ENCODE assay signal across 12 cellular contexts in genomic region chr2:233380132-233381012, GRCh38. TPM values are rescaled to one million over a fixed set of nuclear protein-coding genes. Genes with fewer than 3 reads are reported as not detected.
DNase-seq lines count a peak whose midpoint lies in the region; ATAC-seq and TF ChIP-seq lines count a peak whose summit lies in the region.
"Had no signal": no experiment of that assay in that cellular context is flagged by ENCODE, and none has a peak within 500 bp of the region (broad histone marks: within the 10 kb centered on the region; RNA-seq: fewer than 3 reads in every experiment).

No MANE protein-coding gene starts in this region.

- H3K4me3 ChIP-seq in GM08714 (ENCODE audit: low read length), result peak overlapping the region; percentile 17; the same call in 1 of the 2 replicates
- H3K4me3 ChIP-seq: adrenal gland had no signal

- intact Hi-C loops in natural killer cell (cut with micrococcal nuclease), result loop anchor here (5.0 to 10.0 kb wide), 3 partner anchors 37 to 296 kb away; no protein-coding TSS in a partner anchor

- H3K27me3 Mint-ChIP-seq in activated CD8-positive, alpha-beta T cell treated with anti-CD3 and anti-CD28 coated beads, Interleukin-2, amount 10 ng/mL, durations not matched to agents 7 days and 5 days (ENCODE audit: low read depth), result no peaks in the 10 kb centered on the region
- no peaks in the 10 kb centered on the region for H3K27me3 Mint-ChIP-seq in natural killer cell (ENCODE audit: low read depth in 2 of 2)

- DNase-seq in activated CD8-positive, alpha-beta T cell treated with anti-CD3 and anti-CD28 coated beads, Interleukin-2, amount 10 ng/mL, durations not matched to agents 7 days and 5 days, result no peak
- DNase-seq in natural killer cell (no peak), NCI-H1436 treated with DMSO at 0.1 percent for 48 hours (lab: John Stamatoyannopoulos, UW) (no peak), dermis blood vessel endothelial cell (no peak), superior temporal gyrus (ENCODE audit: extremely low spot score) (no peak)
- no peak for DNase-seq in activated CD8-positive, alpha-beta memory T cell treated with anti-CD3 and anti-CD28 coated beads for 24 hours
- DNase-seq: adrenal gland; DMS79 treated with DMSO at 0.1 percent for 48 hours; Right ventricle myocardium superior; stimulated activated CD4-positive, alpha-beta T cell treated with anti-CD3 and anti-CD28 coated beads, Interleukin-12 subunit alpha, Interleukin-12 subunit beta, amount 100 ng/mL, for 4 hours had no signal

- CTCF ChIA-PET in activated CD8-positive, alpha-beta T cell treated with anti-CD3 and anti-CD28 coated beads, Interleukin-2, amount 10 ng/mL, durations not matched to agents 7 days and 5 days (lab: Charles Lee), result interaction anchor here (1.9 kb wide), 1 partner anchor 63 kb away, joined by 6 read pairs; no protein-coding TSS in a partner anchor

- no peak for TF ChIP-seq CTCF in natural killer cell (IDR thresholded peaks at IDR 0.05)

- POLR2A ChIA-PET in activated CD8-positive, alpha-beta T cell treated with anti-CD3 and anti-CD28 coated beads, Interleukin-2, amount 10 ng/mL, durations not matched to agents 7 days and 5 days (lab: Charles Lee), result no interaction called here

- no peak overlapping the region for H3K4me3 Mint-ChIP-seq in activated CD8-positive, alpha-beta T cell treated with anti-CD3 and anti-CD28 coated beads, Interleukin-2, amount 10 ng/mL, durations not matched to agents 7 days and 5 days
- peak overlapping the region; percentile 73 for H3K4me3 Mint-ChIP-seq in natural killer cell

- H3K36me3 Mint-ChIP-seq in activated CD8-positive, alpha-beta T cell treated with anti-CD3 and anti-CD28 coated beads, Interleukin-2, amount 10 ng/mL, durations not matched to agents 7 days and 5 days (ENCODE audit: low read depth), result peaks cover 64% of the 10 kb centered on the region
- H3K36me3 Mint-ChIP-seq in natural killer cell, result peaks cover 7% of the 10 kb centered on the region

- peak overlapping the region; percentile 21 for H3K27ac Mint-ChIP-seq in activated CD8-positive, alpha-beta T cell treated with anti-CD3 and anti-CD28 coated beads, Interleukin-2, amount 10 ng/mL, durations not matched to agents 7 days and 5 days
- H3K27ac Mint-ChIP-seq in natural killer cell, result peak overlapping the region; percentile 66 to 81

- ATAC-seq in GM21825 (IDR thresholded peaks at IDR 0.05; ENCODE audit: unreplicated experiment), result peak; percentile 52
- no peak for ATAC-seq in activated CD8-positive, alpha-beta T cell treated with anti-CD3 and anti-CD28 coated beads, Interleukin-2, amount 10 ng/mL, durations not matched to agents 7 days and 5 days
- ATAC-seq in natural killer cell, result peak in 2 of 3 donors; percentile 23 to 24

- H3K4me1 Mint-ChIP-seq in activated CD8-positive, alpha-beta T cell treated with anti-CD3 and anti-CD28 coated beads, Interleukin-2, amount 10 ng/mL, durations not matched to agents 7 days and 5 days (ENCODE audit: low read depth), result peaks cover 62% of the 10 kb centered on the region
- peaks cover 80 to 81% of the 10 kb centered on the region in 2 donors for H3K4me1 Mint-ChIP-seq in natural killer cell

- no peaks in the 10 kb centered on the region for H3K9me3 Mint-ChIP-seq in activated CD8-positive, alpha-beta T cell treated with anti-CD3 and anti-CD28 coated beads, Interleukin-2, amount 10 ng/mL, durations not matched to agents 7 days and 5 days (ENCODE audit: insufficient read depth)
- no peaks in the 10 kb centered on the region for H3K9me3 Mint-ChIP-seq in natural killer cell

RNA-seq across cellular contexts. Expression of gene DGKD, which starts 26.1 kb away (rescaled TPM):
- total RNA-seq in activated CD8-positive, alpha-beta T cell treated with anti-CD3 and anti-CD28 coated beads, Interleukin-2, amount 10 ng/mL, durations not matched to agents 7 days and 5 days, result 10 to 100 TPM; 92.1 to 94.2 TPM
- total RNA-seq in natural killer cell (100 to 1,000 TPM; 299 to 456 (median 329) TPM), dermis blood vessel endothelial cell (12.2 and 12.3 TPM in 2 replicates)
